Comparison of ENCODE assay signal across 1 cellular context in genomic region chr20:3209946-3210317, GRCh38.
TF ChIP-seq lines count a peak whose summit lies in the region.

No MANE protein-coding gene starts in this region.

TF ChIP-seq in A549, 52 proteins besides CTCF, POLR2A, EP300 and RAD21:
- TF ChIP-seq, protein P1, sequence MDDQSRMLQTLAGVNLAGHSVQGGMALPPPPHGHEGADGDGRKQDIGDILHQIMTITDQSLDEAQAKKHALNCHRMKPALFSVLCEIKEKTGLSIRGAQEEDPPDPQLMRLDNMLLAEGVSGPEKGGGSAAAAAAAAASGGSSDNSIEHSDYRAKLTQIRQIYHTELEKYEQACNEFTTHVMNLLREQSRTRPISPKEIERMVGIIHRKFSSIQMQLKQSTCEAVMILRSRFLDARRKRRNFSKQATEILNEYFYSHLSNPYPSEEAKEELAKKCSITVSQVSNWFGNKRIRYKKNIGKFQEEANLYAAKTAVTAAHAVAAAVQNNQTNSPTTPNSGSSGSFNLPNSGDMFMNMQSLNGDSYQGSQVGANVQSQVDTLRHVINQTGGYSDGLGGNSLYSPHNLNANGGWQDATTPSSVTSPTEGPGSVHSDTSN (IDR thresholded peaks at IDR 0.05) = 0 out of 2 replicates have a peak, but pooled peaks have one; percentile 13
- no peak for TF ChIP-seq POLR2AphosphoS2 (conservative IDR thresholded peaks at IDR 0.05; ENCODE audit: low read length)
TF ChIP-seq in A549: peak in this region for 1.
